17 cellular contexts compared by ENCODE assay signal in the genomic region with DNA sequence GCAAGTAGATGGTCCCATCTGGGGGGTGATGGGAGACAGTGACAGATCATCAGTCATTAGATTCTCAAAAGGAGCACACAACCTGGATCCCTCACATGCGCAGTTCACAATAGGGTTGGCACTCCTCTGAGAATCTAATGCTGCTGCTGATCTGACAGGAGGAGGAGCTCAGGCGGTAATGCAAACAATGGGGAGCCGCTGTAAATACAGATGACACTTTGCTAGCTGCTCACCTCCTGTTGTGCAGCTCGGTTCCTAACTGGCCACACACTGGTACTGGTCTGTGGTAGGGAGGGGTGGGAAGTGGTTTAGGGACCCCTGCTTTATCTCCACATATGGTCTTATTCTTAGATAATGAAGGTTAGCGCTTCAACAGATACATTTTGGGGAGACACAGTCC.
"Had no signal": no experiment of that assay in that cellular context is flagged by ENCODE, and none has a peak within 500 bp of the region (broad histone marks: within the 10 kb centered on the region; RNA-seq: fewer than 3 reads in every experiment).

No MANE protein-coding gene starts in this region.

- H2AFZ ChIP-seq: hepatocyte had no signal

- ATAC-seq: left cardiac atrium; left ventricle myocardium superior; natural killer cell; stimulated activated naive B cell treated with anti-CD40 and anti-IgM and Interleukin-4, amounts not matched to agents 10 μg/mL and 1 μg/mL and 100 μg/mL, for 72 hours had no signal

- H3K27ac ChIP-seq: dorsolateral prefrontal cortex, hepatocyte, sigmoid colon, skin epidermis had no signal

- H3K36me3 ChIP-seq: sigmoid colon had no signal

- H3K9me3 ChIP-seq: sigmoid colon had no signal

- H3K4me2 ChIP-seq: hepatocyte had no signal

- H3K4me3 ChIP-seq: dorsolateral prefrontal cortex, hepatocyte, lung, sigmoid colon, skin epidermis had no signal

- DNase-seq: cortex of kidney; dorsolateral prefrontal cortex; effector CD8-positive, alpha-beta T cell; foreskin melanocyte; head of caudate nucleus; kidney; left cardiac atrium; left ventricle myocardium superior; natural killer cell; posterior cingulate gyrus; sigmoid colon; stimulated activated CD4-positive, alpha-beta T cell treated with anti-CD3 and anti-CD28 coated beads, Interleukin-2, amount 100 ng/mL, for 24 hours; stimulated activated CD4-positive, alpha-beta T cell treated with anti-CD3 and anti-CD28 coated beads, Interleukin-4, amount 100 ng/mL, for 4 hours; stimulated activated naive B cell treated with anti-CD40 and anti-IgM and Interleukin-4, amounts not matched to agents 10 μg/mL and 1 μg/mL and 100 μg/mL, for 72 hours had no signal

- H3K4me1 ChIP-seq: sigmoid colon had no signal

- H3K27me3 ChIP-seq: hepatocyte, sigmoid colon had no signal
